11 cellular contexts compared by ENCODE assay signal in the genomic region with DNA sequence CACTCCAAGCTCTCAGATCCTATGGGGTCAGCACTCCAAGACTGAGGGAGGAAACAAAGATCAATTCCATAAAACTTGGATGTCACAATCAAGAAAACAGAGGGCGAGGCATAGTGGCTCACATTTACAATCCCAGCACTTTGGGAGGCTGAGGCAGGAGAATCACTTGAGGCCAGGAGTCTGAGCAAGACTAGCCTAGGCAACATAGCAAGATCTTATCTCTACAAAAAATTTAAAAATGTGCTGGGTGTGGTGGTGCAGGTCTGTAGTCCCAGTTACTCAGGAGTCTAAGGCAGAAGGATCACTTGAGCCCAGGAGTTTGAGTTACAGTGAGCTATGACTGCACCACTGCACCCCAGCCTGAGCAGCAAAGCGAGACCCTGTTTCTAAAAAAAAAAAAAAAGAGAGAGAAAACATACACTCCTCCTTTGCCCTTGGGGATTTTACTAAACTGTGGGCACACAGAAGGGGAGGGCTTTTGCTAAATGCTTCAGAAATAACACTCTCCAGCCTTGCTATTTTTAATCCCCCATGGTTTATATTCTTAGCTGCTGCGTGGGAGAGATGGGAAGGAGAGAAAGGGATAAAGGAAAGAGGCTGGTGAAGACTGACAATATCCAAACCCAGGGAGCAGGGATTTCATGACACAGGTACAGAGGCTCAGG. TPM values are rescaled to one million over a fixed set of nuclear protein-coding genes. Genes with fewer than 3 reads are reported as not detected.
DNase-seq lines count a peak whose midpoint lies in the region; ATAC-seq and TF ChIP-seq lines count a peak whose summit lies in the region.
"Had no signal": no experiment of that assay in that cellular context is flagged by ENCODE, and none has a peak within 500 bp of the region (broad histone marks: within the 10 kb centered on the region; RNA-seq: fewer than 3 reads in every experiment).

No MANE protein-coding gene starts in this region.

- CTCF ChIA-PET in activated CD8-positive, alpha-beta T cell treated with anti-CD3 and anti-CD28 coated beads, Interleukin-2, amount 10 ng/mL, durations not matched to agents 7 days and 5 days (lab: Charles Lee) = interaction anchor here (0.9 to 1.4 kb wide), 2 partner anchors 16 to 29 kb away, joined by 3 to 5 read pairs; no protein-coding TSS in a partner anchor

- no peak for ATAC-seq in activated CD8-positive, alpha-beta T cell treated with anti-CD3 and anti-CD28 coated beads, Interleukin-2, amount 10 ng/mL, durations not matched to agents 7 days and 5 days
- ATAC-seq in heart right ventricle = peak in 5 of 8 donors; percentile 23 to 48 (median 31)
- ATAC-seq in stimulated activated naive B cell treated with anti-CD40 and anti-IgM and Interleukin-4, amounts not matched to agents 10 μg/mL and 1 μg/mL and 100 μg/mL, for 72 hours (replicated peaks) = peak; percentile 68 to 81
- no peak for ATAC-seq in GM21786 (IDR thresholded peaks at IDR 0.05; ENCODE audit: unreplicated experiment)

- TF ChIP-seq CTCF in HFFc6 (IDR thresholded peaks at IDR 0.05) (no peak), heart right ventricle (IDR thresholded peaks at IDR 0.05) (no peak)

- DNase-seq in HFFc6 (no peak), heart right ventricle (no peak), NCI-H526 treated with DMSO at 0.1 percent for 48 hours (lab: John Stamatoyannopoulos, UW) (no peak), germinal center (ENCODE audit: low spot score) (no peak)
- DNase-seq in activated CD8-positive, alpha-beta T cell treated with anti-CD3 and anti-CD28 coated beads, Interleukin-2, amount 10 ng/mL, durations not matched to agents 7 days and 5 days = no peak
- no peak for DNase-seq in stimulated activated naive B cell treated with anti-CD40 and anti-IgM and Interleukin-4, amounts not matched to agents 10 μg/mL and 1 μg/mL and 100 μg/mL, for 72 hours
- DNase-seq: activated CD4-positive, CD25-positive, alpha-beta regulatory T cell treated with anti-CD3 and anti-CD28 coated beads, Interleukin-2, amount 50 U/mL, for 72 hours; NCI-H774 had no signal

- H3K4me1 ChIP-seq in heart right ventricle = peaks cover 17 to 56% (median 38%) of the 10 kb centered on the region in 9 donors

- H3K9me3 Mint-ChIP-seq in HFFc6 = no peaks in the 10 kb centered on the region
- H3K9me3 Mint-ChIP-seq in activated CD8-positive, alpha-beta T cell treated with anti-CD3 and anti-CD28 coated beads, Interleukin-2, amount 10 ng/mL, durations not matched to agents 7 days and 5 days (ENCODE audit: insufficient read depth) = no peaks in the 10 kb centered on the region
- H3K9me3 Mint-ChIP-seq in stimulated activated naive B cell treated with anti-CD40 and anti-IgM and Interleukin-4, amounts not matched to agents 10 μg/mL and 1 μg/mL and 100 μg/mL, for 72 hours = no peaks in the 10 kb centered on the region

- no peaks in the 10 kb centered on the region for H3K27me3 ChIP-seq in heart right ventricle

- POLR2A ChIA-PET in activated CD8-positive, alpha-beta T cell treated with anti-CD3 and anti-CD28 coated beads, Interleukin-2, amount 10 ng/mL, durations not matched to agents 7 days and 5 days (lab: Charles Lee) = interaction anchor here (0.7 kb wide), 1 partner anchor 16 kb away, joined by 3 read pairs; no protein-coding TSS in a partner anchor

- H3K4me3 Mint-ChIP-seq in HFFc6 = peak overlapping the region; percentile 22; the same call in 1 of the 2 replicates
- H3K4me3 Mint-ChIP-seq in activated CD8-positive, alpha-beta T cell treated with anti-CD3 and anti-CD28 coated beads, Interleukin-2, amount 10 ng/mL, durations not matched to agents 7 days and 5 days = no peak overlapping the region
- peak overlapping the region; percentile 64 to 67 for H3K4me3 Mint-ChIP-seq in stimulated activated naive B cell treated with anti-CD40 and anti-IgM and Interleukin-4, amounts not matched to agents 10 μg/mL and 1 μg/mL and 100 μg/mL, for 72 hours

- no peak overlapping the region for H3K4me3 ChIP-seq in heart right ventricle

- H3K27me3 Mint-ChIP-seq in HFFc6 (ENCODE audit: insufficient read depth) = peaks cover 4% of the 10 kb centered on the region
- H3K27me3 Mint-ChIP-seq in activated CD8-positive, alpha-beta T cell treated with anti-CD3 and anti-CD28 coated beads, Interleukin-2, amount 10 ng/mL, durations not matched to agents 7 days and 5 days (ENCODE audit: low read depth) = no peaks in the 10 kb centered on the region
- H3K27me3 Mint-ChIP-seq in stimulated activated naive B cell treated with anti-CD40 and anti-IgM and Interleukin-4, amounts not matched to agents 10 μg/mL and 1 μg/mL and 100 μg/mL, for 72 hours = no peaks in the 10 kb centered on the region

- peaks cover 41% of the 10 kb centered on the region for H3K36me3 Mint-ChIP-seq in HFFc6 (ENCODE audit: low read depth)
- peaks cover 67% of the 10 kb centered on the region for H3K36me3 Mint-ChIP-seq in activated CD8-positive, alpha-beta T cell treated with anti-CD3 and anti-CD28 coated beads, Interleukin-2, amount 10 ng/mL, durations not matched to agents 7 days and 5 days (ENCODE audit: low read depth)
- H3K36me3 Mint-ChIP-seq in stimulated activated naive B cell treated with anti-CD40 and anti-IgM and Interleukin-4, amounts not matched to agents 10 μg/mL and 1 μg/mL and 100 μg/mL, for 72 hours = peaks cover 49% of the 10 kb centered on the region in 2 donors

- peaks cover 8 to 100% (median 85%) of the 10 kb centered on the region in 9 donors for H3K36me3 ChIP-seq in heart right ventricle

- intact Hi-C loops in heart right ventricle (cut with DNase I) = no loop called here

- H3K4me1 Mint-ChIP-seq in HFFc6 (ENCODE audit: low read depth) = peaks cover 34% of the 10 kb centered on the region
- H3K4me1 Mint-ChIP-seq in activated CD8-positive, alpha-beta T cell treated with anti-CD3 and anti-CD28 coated beads, Interleukin-2, amount 10 ng/mL, durations not matched to agents 7 days and 5 days (ENCODE audit: low read depth) = peaks cover 31% of the 10 kb centered on the region
- peaks cover 37 to 49% of the 10 kb centered on the region in 2 donors for H3K4me1 Mint-ChIP-seq in stimulated activated naive B cell treated with anti-CD40 and anti-IgM and Interleukin-4, amounts not matched to agents 10 μg/mL and 1 μg/mL and 100 μg/mL, for 72 hours

- H3K27ac Mint-ChIP-seq in HFFc6 = peak overlapping the region; percentile 100
- H3K27ac Mint-ChIP-seq in activated CD8-positive, alpha-beta T cell treated with anti-CD3 and anti-CD28 coated beads, Interleukin-2, amount 10 ng/mL, durations not matched to agents 7 days and 5 days = peak overlapping the region; percentile 10
- peak overlapping the region; percentile 94 for H3K27ac Mint-ChIP-seq in stimulated activated naive B cell treated with anti-CD40 and anti-IgM and Interleukin-4, amounts not matched to agents 10 μg/mL and 1 μg/mL and 100 μg/mL, for 72 hours

- H3K27ac ChIP-seq in heart right ventricle = peak overlapping the region; percentile 47 to 87 (median 76)

- WGBS in heart right ventricle, 2 donors = 56 to 65% methylated on average over 3 of the region's 3 CpGs

- H3K9me3 ChIP-seq in heart right ventricle = no peaks in the 10 kb centered on the region

RNA-seq across cellular contexts. Expression of a gene that starts 18.1 kb away (rescaled TPM):
- total RNA-seq in HFFc6 (2021; fragmentation: NEBNext Ultra II Directional; extraction: Animal tissue kit (Norgen Biotek cat#: 25700)) = 10 to 100 TPM; 82.0 to 94.6 (median 83.9) TPM
- 100 to 1,000 TPM; 142 to 147 TPM for total RNA-seq in activated CD8-positive, alpha-beta T cell treated with anti-CD3 and anti-CD28 coated beads, Interleukin-2, amount 10 ng/mL, durations not matched to agents 7 days and 5 days
- total RNA-seq in heart right ventricle = 10 to 100 TPM; 48.6 to 79.8 (median 58.2) TPM
- polyA plus RNA-seq in heart right ventricle = 10 to 100 TPM; 22.7 to 38.0 TPM

RNA-seq across cellular contexts. Expression of a gene that starts 18.8 kb away (rescaled TPM):
- total RNA-seq in HFFc6 (2021; fragmentation: NEBNext Ultra II Directional; extraction: Animal tissue kit (Norgen Biotek cat#: 25700)) = not detected
- total RNA-seq in activated CD8-positive, alpha-beta T cell treated with anti-CD3 and anti-CD28 coated beads, Interleukin-2, amount 10 ng/mL, durations not matched to agents 7 days and 5 days = not detected
- total RNA-seq in heart right ventricle = not detected
- under 1 TPM in 1 of 2 donors, not detected in 1; 0.04 TPM for polyA plus RNA-seq in heart right ventricle
- total RNA-seq: LHCN-M2, pulmonary artery endothelial cell had no signal

RNA-seq across cellular contexts. Expression of a gene that starts 26.0 kb away (rescaled TPM):
- 10 to 100 TPM; 22.6 to 26.1 (median 23.5) TPM for total RNA-seq in HFFc6 (2021; fragmentation: NEBNext Ultra II Directional; extraction: Animal tissue kit (Norgen Biotek cat#: 25700))
- total RNA-seq in activated CD8-positive, alpha-beta T cell treated with anti-CD3 and anti-CD28 coated beads, Interleukin-2, amount 10 ng/mL, durations not matched to agents 7 days and 5 days = 10 to 100 TPM; 64.5 to 68.9 TPM
- total RNA-seq in heart right ventricle = 10 to 100 TPM; 17.6 to 30.3 (median 22.0) TPM
- 10 to 100 TPM; 14.3 to 33.8 TPM for polyA plus RNA-seq in heart right ventricle

RNA-seq across cellular contexts. Expression of a gene that starts 49.1 kb away (rescaled TPM):
- total RNA-seq in HFFc6 (2021; fragmentation: NEBNext Ultra II Directional; extraction: Animal tissue kit (Norgen Biotek cat#: 25700)) = 10 to 100 TPM; 26.1 to 35.4 (median 32.1) TPM
- total RNA-seq in activated CD8-positive, alpha-beta T cell treated with anti-CD3 and anti-CD28 coated beads, Interleukin-2, amount 10 ng/mL, durations not matched to agents 7 days and 5 days = 10 to 100 TPM; 26.0 to 26.4 TPM
- total RNA-seq in heart right ventricle = 10 to 100 TPM; 12.8 to 32.3 (median 21.9) TPM
- polyA plus RNA-seq in heart right ventricle = 10 to 100 TPM; 11.5 to 17.0 TPM

Comparison
In these comparisons a context has a peak if more than half of its experiments do, and no peak if none do; other contexts are left out.
1. H3K27ac Mint-ChIP-seq: peak in every context shown above with its lines; median percentile 100 in HFFc6; 94 in stimulated activated naive B cell treated with anti-CD40 and anti-IgM and Interleukin-4, amounts not matched to agents 10 μg/mL and 1 μg/mL and 100 μg/mL, for 72 hours; 10 in activated CD8-positive, alpha-beta T cell treated with anti-CD3 and anti-CD28 coated beads, Interleukin-2, amount 10 ng/mL, durations not matched to agents 7 days and 5 days.
2. ATAC-seq: peak in heart right ventricle (5 of 8) and stimulated activated naive B cell treated with anti-CD40 and anti-IgM and Interleukin-4, amounts not matched to agents 10 μg/mL and 1 μg/mL and 100 μg/mL, for 72 hours (2 of 2); none in activated CD8-positive, alpha-beta T cell treated with anti-CD3 and anti-CD28 coated beads, Interleukin-2, amount 10 ng/mL, durations not matched to agents 7 days and 5 days (single experiment) and GM21786 (single experiment).